ENCODE assay signal across 16 cellular contexts in genomic region chr2:187542123-187542522, GRCh38. TPM values are rescaled to one million over a fixed set of nuclear protein-coding genes. Genes with fewer than 3 reads are reported as not detected.
A peak's percentile ranks its signal among the peaks of the same experiment; 100 is the strongest.
DNase-seq lines count a peak whose midpoint lies in the region; ATAC-seq and TF ChIP-seq lines count a peak whose summit lies in the region.
"Had no signal": no experiment of that assay in that cellular context is flagged by ENCODE, and none has a peak within 500 bp of the region (broad histone marks: within the 10 kb centered on the region; RNA-seq: fewer than 3 reads in every experiment).

No MANE protein-coding gene starts in this region.

- no peaks in the 10 kb centered on the region for H3K27me3 Mint-ChIP-seq in endodermal cell (ENCODE audit: insufficient read depth)
- H3K27me3 Mint-ChIP-seq in neural crest cell (ENCODE audit: low read depth), result no peaks in the 10 kb centered on the region
- H3K27me3 Mint-ChIP-seq: activated naive CD4-positive, alpha-beta T cell treated with anti-CD3 and anti-CD28 coated beads, Interleukin-2, amount 10 ng/mL, durations not matched to agents 7 days and 5 days had no signal

- H3K36me3 Mint-ChIP-seq in endodermal cell (ENCODE audit: low read depth) (peaks cover 5% of the 10 kb centered on the region), neural crest cell (ENCODE audit: low read depth) (no peaks in the 10 kb centered on the region)
- H3K36me3 Mint-ChIP-seq: activated naive CD4-positive, alpha-beta T cell treated with anti-CD3 and anti-CD28 coated beads, Interleukin-2, amount 10 ng/mL, durations not matched to agents 7 days and 5 days had no signal

- H3K9me3 Mint-ChIP-seq in endodermal cell, result peaks cover 9% of the 10 kb centered on the region
- H3K9me3 Mint-ChIP-seq in neural crest cell, result no peaks in the 10 kb centered on the region
- H3K9me3 Mint-ChIP-seq: activated naive CD4-positive, alpha-beta T cell treated with anti-CD3 and anti-CD28 coated beads, Interleukin-2, amount 10 ng/mL, durations not matched to agents 7 days and 5 days; T-helper 2 cell treated with Interferon-gamma antibody and Interleukin-4, amounts not matched to agents 5 μg/mL and 100 μg/mL, for 36 hours had no signal

- DNase-seq in right atrium auricular region (ENCODE audit: low spot score), result no peak
- DNase-seq in left cardiac atrium, result no peak
- no peak for DNase-seq in endodermal cell
- DNase-seq in neural crest cell (ENCODE audit: low read depth, low spot score), result no peak
- DNase-seq in uterus, result no peak
- no peak for DNase-seq in RWPE1 (ENCODE audit: low spot score)
- no peak for DNase-seq in GM19240 (ENCODE audit: insufficient read length, low spot score)
- no peak for DNase-seq in amniotic stem cell (lab: John Stamatoyannopoulos, UW)
- DNase-seq: activated CD8-positive, alpha-beta T cell treated with anti-CD3 and anti-CD28 coated beads, Interleukin-2, amount 10 ng/mL, durations not matched to agents 7 days and 5 days; activated naive CD4-positive, alpha-beta T cell treated with anti-CD3 and anti-CD28 coated beads, Interleukin-2, amount 10 ng/mL, durations not matched to agents 7 days and 5 days; effector CD4-positive, alpha-beta T cell; hippocampal formation; midbrain had no signal

- H3K27ac Mint-ChIP-seq in endodermal cell (peak overlapping the region; percentile 9), neural crest cell (ENCODE audit: unreplicated experiment) (peak overlapping the region; percentile 23)
- H3K27ac Mint-ChIP-seq: activated CD8-positive, alpha-beta T cell treated with anti-CD3 and anti-CD28 coated beads, Interleukin-2, amount 10 ng/mL, durations not matched to agents 7 days and 5 days; activated naive CD4-positive, alpha-beta T cell treated with anti-CD3 and anti-CD28 coated beads, Interleukin-2, amount 10 ng/mL, durations not matched to agents 7 days and 5 days; T-helper 2 cell treated with Interferon-gamma antibody and Interleukin-4, amounts not matched to agents 5 μg/mL and 100 μg/mL, for 36 hours had no signal

- H3K4me3 Mint-ChIP-seq in endodermal cell, result no peak overlapping the region
- no peak overlapping the region for H3K4me3 Mint-ChIP-seq in neural crest cell
- H3K4me3 Mint-ChIP-seq: activated CD8-positive, alpha-beta T cell treated with anti-CD3 and anti-CD28 coated beads, Interleukin-2, amount 10 ng/mL, durations not matched to agents 7 days and 5 days; activated naive CD4-positive, alpha-beta T cell treated with anti-CD3 and anti-CD28 coated beads, Interleukin-2, amount 10 ng/mL, durations not matched to agents 7 days and 5 days; T-helper 2 cell treated with Interferon-gamma antibody and Interleukin-4, amounts not matched to agents 5 μg/mL and 100 μg/mL, for 36 hours had no signal

- H3K9me3 ChIP-seq in right atrium auricular region (peaks cover 0 to 9% of the 10 kb centered on the region in 2 donors), endodermal cell (ENCODE audit: control insufficient read depth, low read length) (peaks cover 11% of the 10 kb centered on the region), uterus (no peaks in the 10 kb centered on the region)

- TF ChIP-seq POLR2A in uterus (IDR thresholded peaks at IDR 0.05), result no peak

- H3K27me3 ChIP-seq in right atrium auricular region (no peaks in the 10 kb centered on the region), endodermal cell (ENCODE audit: control insufficient read depth, insufficient read depth, low read length, poor library complexity, severe bottlenecking) (no peaks in the 10 kb centered on the region), uterus (no peaks in the 10 kb centered on the region)

- H3K4me1 ChIP-seq in right atrium auricular region (peaks cover 0 to 36% of the 10 kb centered on the region in 2 donors), endodermal cell (ENCODE audit: control insufficient read depth, insufficient read depth, low read length) (peaks cover 5% of the 10 kb centered on the region), uterus (no peaks in the 10 kb centered on the region)

- H3K4me1 Mint-ChIP-seq in endodermal cell (peaks cover 27% of the 10 kb centered on the region), neural crest cell (peaks cover 15% of the 10 kb centered on the region)
- H3K4me1 Mint-ChIP-seq: activated naive CD4-positive, alpha-beta T cell treated with anti-CD3 and anti-CD28 coated beads, Interleukin-2, amount 10 ng/mL, durations not matched to agents 7 days and 5 days had no signal

- POLR2A ChIA-PET in RWPE1 (lab: Yijun Ruan, JAX; ENCODE audit: low non-redundant PET), result no interaction called here

- intact Hi-C loops in left cardiac atrium (cut with DNase I), result no loop called here
- intact Hi-C loops in uterus (cut with DNase I; ENCODE audit: low total_unique reads), result no loop called here

- H3K27ac ChIP-seq in right atrium auricular region, result peak overlapping the region; percentile 70 to 82
- no peak overlapping the region for H3K27ac ChIP-seq in endodermal cell (ENCODE audit: low read depth, low read length)
- H3K27ac ChIP-seq in uterus, result peak overlapping the region; percentile 72 to 86
- no peak overlapping the region for H3K27ac ChIP-seq in RWPE1
- H3K27ac ChIP-seq: HL-60 had no signal

- 92 to 100% methylated on average over 2 of the region's 2 CpGs for WGBS in endodermal cell (ENCODE audit: insufficient coverage in 1 of 2, insufficient read length in 1 of 2), 2 experiments

- TF ChIP-seq CTCF in right atrium auricular region (IDR thresholded peaks at IDR 0.05) (no peak), endodermal cell (conservative IDR thresholded peaks at IDR 0.05) (no peak), neural crest cell (conservative IDR thresholded peaks at IDR 0.05) (no peak), uterus (IDR thresholded peaks at IDR 0.05) (no peak), RWPE1 (conservative IDR thresholded peaks at IDR 0.05; ENCODE audit: low read depth) (no peak)

- ATAC-seq in left cardiac atrium, result no peak
- ATAC-seq: activated CD8-positive, alpha-beta T cell treated with anti-CD3 and anti-CD28 coated beads, Interleukin-2, amount 10 ng/mL, durations not matched to agents 7 days and 5 days had no signal

- CTCF ChIA-PET in RWPE1 (lab: Yijun Ruan, JAX), result no interaction called here

- H3K36me3 ChIP-seq in right atrium auricular region, result no peaks in the 10 kb centered on the region
- H3K36me3 ChIP-seq in endodermal cell (ENCODE audit: control insufficient read depth, insufficient read depth, low read length), result no peaks in the 10 kb centered on the region
- no peaks in the 10 kb centered on the region for H3K36me3 ChIP-seq in uterus

- H3K4me3 ChIP-seq in right atrium auricular region (no peak overlapping the region), endodermal cell (ENCODE audit: low read length) (no peak overlapping the region), uterus (no peak overlapping the region)
- H3K4me3 ChIP-seq: skin epidermis had no signal

- H3K9ac ChIP-seq in endodermal cell (ENCODE audit: extremely low read depth, low read length, poor library complexity, severe bottlenecking), result no peak overlapping the region

RNA-seq across cellular contexts. Expression of gene TFPI, which starts 12.1 kb away (rescaled TPM):
- total RNA-seq in right atrium auricular region, result 10 to 100 TPM; 43.6 to 58.2 TPM
- 10 to 100 TPM; 42.7 to 68.6 TPM for total RNA-seq in left cardiac atrium
- 10 to 100 TPM; 33.0 to 34.3 TPM for total RNA-seq in endodermal cell
- 36.1 TPM for polyA plus RNA-seq in endodermal cell (2013, experiment 1 of 2)
- polyA plus RNA-seq in endodermal cell (2013, experiment 2 of 2), result 41.4 TPM
- total RNA-seq in neural crest cell, result 7.0 and 8.0 TPM in 2 replicates
- 100 to 1,000 TPM in 1 of 4 donors, 10 to 100 TPM in 3; 88.5 to 135 (median 99.2) TPM for total RNA-seq in uterus
- total RNA-seq: activated CD8-positive, alpha-beta T cell treated with anti-CD3 and anti-CD28 coated beads, Interleukin-2, amount 10 ng/mL, durations not matched to agents 7 days and 5 days had no signal

Comparison
In these comparisons a context has a peak if more than half of its experiments do, and no peak if none do; other contexts are left out.
1. H3K27ac ChIP-seq: peak in right atrium auricular region (2 of 2) and uterus (2 of 2); none in endodermal cell (single experiment) and RWPE1 (single experiment).